ENCODE assay signal across 8 cellular contexts in the genomic region with DNA sequence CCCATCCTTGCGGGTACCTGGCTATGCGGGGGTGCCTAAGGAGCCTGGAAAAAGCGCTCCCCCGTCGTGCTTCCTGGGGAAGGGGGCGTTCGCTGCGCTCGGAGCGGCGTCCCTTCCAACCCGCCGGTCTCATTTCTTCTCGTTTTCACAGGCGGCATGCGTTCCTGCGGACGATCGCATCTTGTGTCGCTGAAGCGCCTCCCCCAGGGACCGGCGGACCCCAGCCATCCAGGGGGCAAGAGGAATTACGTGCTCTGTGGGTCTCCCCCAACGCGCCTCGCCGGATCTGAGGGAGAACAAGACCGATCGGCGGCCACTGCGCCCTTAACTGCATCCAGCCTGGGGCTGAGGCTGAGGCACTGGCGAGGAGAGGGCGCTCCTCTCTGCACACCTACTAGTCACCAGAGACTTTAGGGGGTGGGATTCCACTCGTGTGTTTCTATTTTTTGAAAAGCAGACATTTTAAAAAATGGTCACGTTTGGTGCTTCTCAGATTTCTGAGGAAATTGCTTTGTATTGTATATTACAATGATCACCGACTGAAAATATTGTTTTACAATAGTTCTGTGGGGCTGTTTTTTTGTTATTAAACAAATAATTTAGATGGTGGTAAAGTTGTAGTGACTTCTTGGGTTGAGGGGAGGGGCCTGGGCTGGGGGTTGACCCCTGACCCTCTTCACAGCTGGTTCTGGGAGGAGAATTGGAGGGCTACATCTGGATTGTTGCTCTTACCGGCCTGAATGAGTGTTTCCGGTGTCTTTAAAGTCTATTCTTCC. TPM values are rescaled to one million over a fixed set of nuclear protein-coding genes. Genes with fewer than 3 reads are reported as not detected.
DNase-seq lines count a peak whose midpoint lies in the region; ATAC-seq, FAIRE-seq and TF ChIP-seq lines count a peak whose summit lies in the region.

No MANE protein-coding gene starts in this region.

- 7% methylated on average over 39 of the region's 39 CpGs for WGBS in GM12878 (ENCODE audit: insufficient coverage, insufficient replicate concordance, low lambda C conversion rate, missing lambda C conversion rate)

- in situ Hi-C loops in GM12878 (cut with MboI): loop anchor here (5.0 kb wide), 1 partner anchor 34 kb away; no protein-coding TSS in a partner anchor

- H3K79me2 ChIP-seq in GM12878 (ENCODE audit: control insufficient read depth, insufficient read depth, low read length) (no peaks in the 10 kb centered on the region), keratinocyte (ENCODE audit: control insufficient read depth, insufficient read depth, low read length) (peaks cover 15% of the 10 kb centered on the region)

- no TSS peak for BruUV-seq in GM12878 (replicated peaks; lab: Mats Ljungman, UMichigan)

- no peak for TF ChIP-seq CTCF in GM12878 (IDR thresholded peaks at IDR 0.05 in 2 of 3, conservative IDR thresholded peaks at IDR 0.05 in 1 of 3; ENCODE audit: control insufficient read depth in 2 of 3, extremely low read depth in 1 of 3, insufficient read depth in 1 of 3, low read depth in 3 of 3, low read length in 3 of 3)
- TF ChIP-seq CTCF in keratinocyte (optimal IDR thresholded peaks at IDR 0.05 in 1 of 3, IDR thresholded peaks at IDR 0.05 in 1 of 3, conservative IDR thresholded peaks at IDR 0.05 in 1 of 3; ENCODE audit: extremely low read depth in 1 of 3, insufficient read depth in 2 of 3, low read length in 3 of 3): peak in 1 of 3 experiments; percentile 30

- H3K27ac ChIP-seq in GM12878 (ENCODE audit: control insufficient read depth, insufficient read depth): no peak overlapping the region
- peak overlapping the region; percentile 77 for H3K27ac ChIP-seq in keratinocyte (ENCODE audit: control insufficient read depth, insufficient read depth, low read length)

- H3K4me1 Mint-ChIP-seq in stimulated activated naive CD8-positive, alpha-beta T cell treated with anti-CD3 and anti-CD28 coated beads, Interleukin-15, Interleukin-2, amounts not matched to agents 100 ng/mL and 50 ng/mL, for 24 hours (ENCODE audit: low read depth): peaks cover 38% of the 10 kb centered on the region

- no peaks in the 10 kb centered on the region for H4K20me1 ChIP-seq in GM12878 (ENCODE audit: control insufficient read depth, insufficient read depth)
- no peaks in the 10 kb centered on the region for H4K20me1 ChIP-seq in keratinocyte (ENCODE audit: control insufficient read depth, extremely low read depth, insufficient read depth, low read length)

- H3K4me3 ChIP-seq in GM12878 (peak overlapping the region; percentile 64), keratinocyte (ENCODE audit: control insufficient read depth in 2 of 3, extremely low read depth in 1 of 3, insufficient read depth in 2 of 3, low read depth in 1 of 3, low read length in 3 of 3) (peak overlapping the region; percentile 83 to 97 (median 96))

- H3K4me3 Mint-ChIP-seq in stimulated activated naive CD8-positive, alpha-beta T cell treated with anti-CD3 and anti-CD28 coated beads, Interleukin-15, Interleukin-2, amounts not matched to agents 100 ng/mL and 50 ng/mL, for 24 hours: peak overlapping the region; percentile 91

- H3K4me1 ChIP-seq in GM12878 (ENCODE audit: control insufficient read depth, insufficient read depth, low read length): peaks cover 21% of the 10 kb centered on the region
- peaks cover 47% of the 10 kb centered on the region for H3K4me1 ChIP-seq in keratinocyte (ENCODE audit: control insufficient read depth, extremely low read depth, insufficient read depth, low read length)

- POLR2A ChIA-PET in GM12878 (lab: Charles Lee): interaction anchor here (1.3 kb wide), 1 partner anchor 15 kb away, joined by 3 read pairs; no protein-coding TSS in a partner anchor

- H3K27me3 ChIP-seq in GM12878 (replicated peaks in 1 of 2; ENCODE audit: control insufficient read depth in 2 of 2, insufficient read depth in 2 of 2, low read length in 1 of 2) (peaks cover 10 to 18% of the 10 kb centered on the region in 2 experiments), keratinocyte (ENCODE audit: control insufficient read depth, extremely low read depth, insufficient read depth, low read length) (no peaks in the 10 kb centered on the region)

- dilution Hi-C loops in keratinocyte (cut with MboI; ENCODE audit: extremely low pct_ligation_motif_present, low sequenced_read_pairs): no loop called here

- H2AFZ ChIP-seq in GM12878 (ENCODE audit: control insufficient read depth, low read depth, low read length): peak overlapping the region; percentile 82
- peak overlapping the region; percentile 20 for H2AFZ ChIP-seq in keratinocyte (ENCODE audit: control insufficient read depth, low read length)

- peaks cover 48% of the 10 kb centered on the region for H3K27me3 Mint-ChIP-seq in stimulated activated naive CD8-positive, alpha-beta T cell treated with anti-CD3 and anti-CD28 coated beads, Interleukin-15, Interleukin-2, amounts not matched to agents 100 ng/mL and 50 ng/mL, for 24 hours

- H3K9me3 Mint-ChIP-seq in stimulated activated naive CD8-positive, alpha-beta T cell treated with anti-CD3 and anti-CD28 coated beads, Interleukin-15, Interleukin-2, amounts not matched to agents 100 ng/mL and 50 ng/mL, for 24 hours: no peaks in the 10 kb centered on the region

- no peak for TF ChIP-seq RAD21 in GM12878 (IDR thresholded peaks at IDR 0.05; ENCODE audit: insufficient read depth, low read depth, low read length)

- H3K9me1 ChIP-seq in keratinocyte (ENCODE audit: control insufficient read depth, extremely low read depth, insufficient read depth, low read length): no peaks in the 10 kb centered on the region

- H3K9ac ChIP-seq in GM12878 (ENCODE audit: control insufficient read depth, insufficient read depth, low read length) (no peak overlapping the region), keratinocyte (ENCODE audit: control insufficient read depth, extremely low read depth, insufficient read depth, low read length) (peak overlapping the region; percentile 94)

- FAIRE-seq in GM12878 (lab: Jason Lieb, UNC) (no peak), keratinocyte (lab: Jason Lieb, UNC) (no peak)

- H3K36me3 ChIP-seq in GM12878 (ENCODE audit: control insufficient read depth in 2 of 2, insufficient read depth in 2 of 2, low read length in 1 of 2): no peaks in the 10 kb centered on the region
- no peaks in the 10 kb centered on the region for H3K36me3 ChIP-seq in keratinocyte (ENCODE audit: control insufficient read depth in 2 of 2, extremely low read depth in 1 of 2, insufficient read depth in 2 of 2, low read length in 2 of 2)

- no peak for TF ChIP-seq POLR2A in GM12878 (IDR thresholded peaks at IDR 0.05; ENCODE audit: low read depth, low read length)

- peak overlapping the region; percentile 85 for H3K4me2 ChIP-seq in GM12878 (ENCODE audit: control insufficient read depth, insufficient read depth)
- peak overlapping the region; percentile 91 for H3K4me2 ChIP-seq in keratinocyte (ENCODE audit: control insufficient read depth, extremely low read depth, insufficient read depth, low read depth, low read length)

- RAD21 ChIA-PET in GM12878 (lab: Charles Lee; ENCODE audit: unreplicated experiment): interaction anchor here (0.9 to 1.9 kb wide), 3 partner anchors 38 to 51 kb away, joined by 3 to 15 read pairs (median 3); no protein-coding TSS in a partner anchor

- ATAC-seq in GM12878 (no peak), GM18867 (IDR thresholded peaks at IDR 0.05; ENCODE audit: unreplicated experiment) (no peak)

- SMC1A ChIA-PET in GM12878 (lab: Charles Lee; ENCODE audit: uncharacterized antibody, unreplicated experiment): interaction anchor here (1.2 to 2.2 kb wide), 4 partner anchors 34 to 118 kb away, joined by 4 to 12 read pairs (median 6); no protein-coding TSS in a partner anchor

- CTCF ChIA-PET in GM12878 (lab: Yijun Ruan, JAX): interaction anchor here (0.6 to 18.6 kb wide), 3 partner anchors 15 to 56 kb away, joined by 3 to 958 read pairs (median 5); no protein-coding TSS in a partner anchor

- TF ChIP-seq EP300 in GM12878 (IDR thresholded peaks at IDR 0.05; ENCODE audit: borderline replicate concordance in 1 of 2, control insufficient read depth in 1 of 2, low read depth in 2 of 2, low read length in 2 of 2): no peak

- intact Hi-C loops in GM12878 (cut with micrococcal nuclease; ENCODE audit: unreplicated experiment): no loop called here

- DNase-seq in GM03348 (ENCODE audit: low spot score): peak; percentile 55
- peak; percentile 63 for DNase-seq in NCI-H146 treated with DMSO at 0.1 percent for 48 hours (lab: John Stamatoyannopoulos, UW; ENCODE audit: unreplicated experiment)
- DNase-seq in GM12878 (ENCODE audit: low read depth, low spot score): no peak
- no peak for DNase-seq in keratinocyte (ENCODE audit: low read depth, low spot score)
- DNase-seq in HPDE6-E6E7 (ENCODE audit: extremely low spot score): no peak
- no peak for DNase-seq in occipital lobe (lab: John Stamatoyannopoulos, UW)

- H3K9me3 ChIP-seq in GM12878 (replicated peaks; ENCODE audit: control insufficient read depth, insufficient read depth, low read length) (no peaks in the 10 kb centered on the region; the same call in 2 of the 3 replicates), keratinocyte (ENCODE audit: control insufficient read depth, low read depth, low read length) (no peaks in the 10 kb centered on the region)

- no peaks in the 10 kb centered on the region for H3K36me3 Mint-ChIP-seq in stimulated activated naive CD8-positive, alpha-beta T cell treated with anti-CD3 and anti-CD28 coated beads, Interleukin-15, Interleukin-2, amounts not matched to agents 100 ng/mL and 50 ng/mL, for 24 hours (ENCODE audit: low read depth)

- peak overlapping the region; percentile 52 for H3K27ac Mint-ChIP-seq in stimulated activated naive CD8-positive, alpha-beta T cell treated with anti-CD3 and anti-CD28 coated beads, Interleukin-15, Interleukin-2, amounts not matched to agents 100 ng/mL and 50 ng/mL, for 24 hours

RNA-seq across cellular contexts. Expression of a gene that starts 1.0 kb away (rescaled TPM):
- 0.56 and 1.1 TPM in 2 replicates for total RNA-seq in GM12878 (2013; cell fraction: nucleolus; rRNA removed)
- total RNA-seq in GM12878 (2014; rRNA removed): 0.38 and 0.56 TPM in 2 replicates
- 0.13 and 0.14 TPM in 2 replicates for total RNA-seq in GM12878 (2014; rRNA removed; fragmentation: Illumina TruSeq; extraction: Trizol)
- 0.49 and 1.0 TPM in 2 replicates for total RNA-seq in GM12878 (2021)
- polyA plus RNA-seq in GM12878 (2011; ENCODE audit: low read depth): not detected
- polyA plus RNA-seq in GM12878 (2011; rRNA removed): 0.31 TPM in 1 of 2 replicates, not detected in the other
- polyA plus RNA-seq in GM12878 (2011; cell fraction: cytosol; rRNA removed): 1.1 and 1.2 TPM in 2 replicates
- polyA plus RNA-seq in GM12878 (2011; cell fraction: nucleus; rRNA removed): 1.2 and 1.7 TPM in 2 replicates
- polyA plus RNA-seq in GM12878 (2012): 0.15 and 0.21 TPM in 2 replicates
- not detected in 2 replicates for polyA plus RNA-seq in GM12878 (2014; fragmentation: Illumina TruSeq; extraction: Trizol)
- under 1 TPM in 1 of 2 experiments, not detected in 1; 0.09 TPM for polyA plus RNA-seq in GM12878 (2014; fragmentation: Nextera tagmentation; extraction: Ambion mirVana)
- 0.46 and 0.71 TPM in 2 replicates for polyA plus RNA-seq in GM12878 (2014; rRNA removed)
- polyA plus RNA-seq in GM12878 (2016; fragmentation: Nextera tagmentation; extraction: Ambion mirVana): 1 to 10 TPM in 1 of 2 experiments, under 1 TPM in 1; 0.87 to 1.3 TPM
- polyA minus RNA-seq in GM12878 (2011; rRNA and poly(A)+ RNA removed): 0.62 TPM in 1 of 2 replicates, not detected in the other
- polyA minus RNA-seq in GM12878 (2011; cell fraction: cytosol; rRNA and poly(A)+ RNA removed): 8.9 and 10.8 TPM in 2 replicates
- 1.7 and 4.2 TPM in 2 replicates for polyA minus RNA-seq in GM12878 (2011; cell fraction: nucleus; rRNA and poly(A)+ RNA removed)
- polyA plus RNA-seq in keratinocyte: 24.4 to 40.8 TPM (median 33.0 TPM) in 3 replicates
- polyA plus RNA-seq in keratinocyte (2011; ENCODE audit: low read depth): 34.7 TPM
- 10.6 and 31.2 TPM in 2 replicates for polyA plus RNA-seq in keratinocyte (2011; cell fraction: cytosol; rRNA removed)
- polyA plus RNA-seq in keratinocyte (2011; cell fraction: nucleus; rRNA removed): 42.7 and 42.9 TPM in 2 replicates
- polyA plus RNA-seq in keratinocyte (2012; ENCODE audit: low replicate concordance): 28.1 and 65.4 TPM in 2 replicates
- 8.9 to 12.6 TPM (median 9.4 TPM) in 3 replicates for polyA minus RNA-seq in keratinocyte
- polyA minus RNA-seq in keratinocyte (2011; cell fraction: cytosol; rRNA and poly(A)+ RNA removed): 68.7 TPM
- 23.6 and 35.0 TPM in 2 replicates for polyA minus RNA-seq in keratinocyte (2011; cell fraction: nucleus; rRNA and poly(A)+ RNA removed)
- total RNA-seq in occipital lobe: 66.9 TPM

RNA-seq across cellular contexts. Expression of a gene that starts 31.6 kb away (rescaled TPM):
- not detected in 2 replicates for total RNA-seq in GM12878 (2013; cell fraction: nucleolus; rRNA removed)
- not detected in 2 replicates for total RNA-seq in GM12878 (2014; rRNA removed)
- total RNA-seq in GM12878 (2014; rRNA removed; fragmentation: Illumina TruSeq; extraction: Trizol): not detected in 2 replicates
- total RNA-seq in GM12878 (2021): not detected in 2 replicates
- polyA plus RNA-seq in GM12878 (2011; ENCODE audit: low read depth): not detected
- polyA plus RNA-seq in GM12878 (2011; rRNA removed): not detected in 2 replicates
- polyA plus RNA-seq in GM12878 (2011; cell fraction: cytosol; rRNA removed): 0.12 and 0.19 TPM in 2 replicates
- polyA plus RNA-seq in GM12878 (2011; cell fraction: nucleus; rRNA removed): not detected in 2 replicates
- 0.25 and 0.34 TPM in 2 replicates for polyA plus RNA-seq in GM12878 (2012)
- polyA plus RNA-seq in GM12878 (2014; fragmentation: Illumina TruSeq; extraction: Trizol): not detected in 2 replicates
- not detected for polyA plus RNA-seq in GM12878 (2014; fragmentation: Nextera tagmentation; extraction: Ambion mirVana)
- polyA plus RNA-seq in GM12878 (2014; rRNA removed): 0.34 TPM in 1 of 2 replicates, not detected in the other
- polyA plus RNA-seq in GM12878 (2016; fragmentation: Nextera tagmentation; extraction: Ambion mirVana): not detected
- not detected in 2 replicates for polyA minus RNA-seq in GM12878 (2011; rRNA and poly(A)+ RNA removed)
- polyA minus RNA-seq in GM12878 (2011; cell fraction: cytosol; rRNA and poly(A)+ RNA removed): not detected in 2 replicates
- not detected in 2 replicates for polyA minus RNA-seq in GM12878 (2011; cell fraction: nucleus; rRNA and poly(A)+ RNA removed)
- polyA plus RNA-seq in keratinocyte: not detected in 3 replicates
- polyA plus RNA-seq in keratinocyte (2011; ENCODE audit: low read depth): not detected
- polyA plus RNA-seq in keratinocyte (2011; cell fraction: cytosol; rRNA removed): not detected in 2 replicates
- polyA plus RNA-seq in keratinocyte (2011; cell fraction: nucleus; rRNA removed): not detected in 2 replicates
- not detected in 2 replicates for polyA plus RNA-seq in keratinocyte (2012; ENCODE audit: low replicate concordance)
- polyA minus RNA-seq in keratinocyte: not detected in 3 replicates
- not detected for polyA minus RNA-seq in keratinocyte (2011; cell fraction: cytosol; rRNA and poly(A)+ RNA removed)
- not detected in 2 replicates for polyA minus RNA-seq in keratinocyte (2011; cell fraction: nucleus; rRNA and poly(A)+ RNA removed)
- total RNA-seq in occipital lobe: not detected

Comparison
In these comparisons a context has a peak if more than half of its experiments do, and no peak if none do; other contexts are left out.
1. DNase-seq: peak in GM03348 (single experiment) and NCI-H146 treated with DMSO at 0.1 percent for 48 hours (single experiment); none in GM12878 (single experiment), keratinocyte (single experiment), HPDE6-E6E7 (single experiment) and occipital lobe (single experiment).
2. RNA of a gene that starts 1.0 kb away (total RNA-seq): 66.9 TPM in occipital lobe (single experiment); 0.13 to 1.1 TPM in GM12878; every median in the first group is over 10 times any median in the second.